In the genomic region with DNA sequence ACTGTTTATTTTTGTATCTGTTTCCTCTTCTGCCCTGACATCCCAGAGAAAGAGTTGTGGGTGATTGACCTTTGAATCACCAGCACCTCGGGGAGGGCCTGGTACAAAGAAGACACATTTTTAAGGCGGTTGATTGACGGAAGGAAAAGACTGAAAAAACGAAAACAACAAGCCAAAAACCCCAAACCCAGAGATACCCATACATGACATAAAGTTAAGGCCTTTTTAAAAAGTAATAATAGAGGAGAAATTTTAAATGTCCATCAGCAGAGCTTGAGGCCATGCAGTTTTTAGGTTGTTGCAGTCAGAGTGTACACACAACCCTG, we compare ENCODE assay signal across 8 cellular contexts.
DNase-seq lines count a peak whose midpoint lies in the region; ATAC-seq and TF ChIP-seq lines count a peak whose summit lies in the region.

No MANE protein-coding gene starts in this region.

- peaks cover 6% of the 10 kb centered on the region for H3K4me1 Mint-ChIP-seq in activated CD4-positive, alpha-beta T cell treated with anti-CD3 and anti-CD28 coated beads for 36 hours
- peaks cover 5% of the 10 kb centered on the region for H3K4me1 Mint-ChIP-seq in activated naive CD8-positive, alpha-beta T cell treated with anti-CD3 and anti-CD28 coated beads, Interleukin-2, amount 10 ng/mL, durations not matched to agents 7 days and 5 days

- ATAC-seq in activated CD4-positive, alpha-beta T cell treated with anti-CD3 and anti-CD28 coated beads for 36 hours, result no peak
- ATAC-seq in activated naive CD8-positive, alpha-beta T cell treated with anti-CD3 and anti-CD28 coated beads, Interleukin-2, amount 10 ng/mL, durations not matched to agents 7 days and 5 days (ENCODE audit: low read depth), result no peak
- ATAC-seq in HG02759 (IDR thresholded peaks at IDR 0.05; ENCODE audit: unreplicated experiment), result no peak

- H3K4me1 ChIP-seq in suprapubic skin, result peaks cover 5% of the 10 kb centered on the region

- no peak for DNase-seq in activated CD4-positive, alpha-beta T cell treated with anti-CD3 and anti-CD28 coated beads for 36 hours
- DNase-seq in activated CD4-positive, alpha-beta T cell treated with anti-CD3 and anti-CD28 coated beads, Interleukin-2, amount 50 U/mL, for 1 hour, result no peak
- DNase-seq in activated naive CD8-positive, alpha-beta T cell treated with anti-CD3 and anti-CD28 coated beads, Interleukin-2, amount 10 ng/mL, durations not matched to agents 7 days and 5 days, result no peak
- DNase-seq in kidney epithelial cell (ENCODE audit: low read depth) (no peak), suprapubic skin (ENCODE audit: low spot score in 2 of 2) (no peak), AG08395 (ENCODE audit: low spot score) (no peak)
- DNase-seq in stimulated activated CD4-positive, alpha-beta T cell treated with anti-CD3 and anti-CD28 coated beads, Interleukin-4, amount 100 ng/mL, for 24 hours, result no peak

- no peaks in the 10 kb centered on the region for H3K36me3 ChIP-seq in kidney epithelial cell (ENCODE audit: control insufficient read depth, insufficient read depth, low read length)
- H3K36me3 ChIP-seq in suprapubic skin, result no peaks in the 10 kb centered on the region

- 41% methylated on average over 4 of the region's 4 CpGs for WGBS in suprapubic skin

- peaks cover 8% of the 10 kb centered on the region for H3K9me3 Mint-ChIP-seq in activated CD4-positive, alpha-beta T cell treated with anti-CD3 and anti-CD28 coated beads for 36 hours (ENCODE audit: low read depth)
- H3K9me3 Mint-ChIP-seq in activated naive CD8-positive, alpha-beta T cell treated with anti-CD3 and anti-CD28 coated beads, Interleukin-2, amount 10 ng/mL, durations not matched to agents 7 days and 5 days, result peaks cover 6% of the 10 kb centered on the region

- CTCF ChIA-PET in activated CD4-positive, alpha-beta T cell treated with anti-CD3 and anti-CD28 coated beads for 36 hours (lab: Charles Lee), result interaction anchor here (0.8 to 1.0 kb wide), 3 partner anchors 11 to 360 kb away, joined by 3 to 4 read pairs (median 3); partner anchors contain the start of genes APEX2 and WNK3

- intact Hi-C loops in activated CD4-positive, alpha-beta T cell treated with anti-CD3 and anti-CD28 coated beads for 36 hours (cut with DNase I, micrococcal nuclease), result loop anchor here in 1 of 2 experiments (5.0 kb wide), 1 partner anchor 147 kb away; no protein-coding TSS in a partner anchor

- no peak for TF ChIP-seq CTCF in kidney epithelial cell (IDR thresholded peaks at IDR 0.05; ENCODE audit: insufficient read depth, low read length, poor library complexity, severe bottlenecking)
- TF ChIP-seq CTCF in suprapubic skin (IDR thresholded peaks at IDR 0.05), result no peak

- H3K27ac Mint-ChIP-seq in activated CD4-positive, alpha-beta T cell treated with anti-CD3 and anti-CD28 coated beads for 36 hours, result peak overlapping the region; percentile 92
- peak overlapping the region; percentile 94 for H3K27ac Mint-ChIP-seq in activated naive CD8-positive, alpha-beta T cell treated with anti-CD3 and anti-CD28 coated beads, Interleukin-2, amount 10 ng/mL, durations not matched to agents 7 days and 5 days

- H3K27ac ChIP-seq in suprapubic skin, result peak overlapping the region; percentile 88

- TF ChIP-seq EP300 in suprapubic skin (IDR thresholded peaks at IDR 0.05), result no peak

- peaks cover 4% of the 10 kb centered on the region for H3K36me3 Mint-ChIP-seq in activated CD4-positive, alpha-beta T cell treated with anti-CD3 and anti-CD28 coated beads for 36 hours (ENCODE audit: low read depth)
- peaks cover 4% of the 10 kb centered on the region for H3K36me3 Mint-ChIP-seq in activated naive CD8-positive, alpha-beta T cell treated with anti-CD3 and anti-CD28 coated beads, Interleukin-2, amount 10 ng/mL, durations not matched to agents 7 days and 5 days

- peak overlapping the region; percentile 16 for H3K4me3 ChIP-seq in kidney epithelial cell (ENCODE audit: low read depth, low read length)
- H3K4me3 ChIP-seq in suprapubic skin, result peak overlapping the region; percentile 45

- peak overlapping the region; percentile 84 for H3K4me3 Mint-ChIP-seq in activated CD4-positive, alpha-beta T cell treated with anti-CD3 and anti-CD28 coated beads for 36 hours
- H3K4me3 Mint-ChIP-seq in activated naive CD8-positive, alpha-beta T cell treated with anti-CD3 and anti-CD28 coated beads, Interleukin-2, amount 10 ng/mL, durations not matched to agents 7 days and 5 days, result peak overlapping the region; percentile 88

- no peaks in the 10 kb centered on the region for H3K9me3 ChIP-seq in suprapubic skin

- H3K27me3 Mint-ChIP-seq in activated CD4-positive, alpha-beta T cell treated with anti-CD3 and anti-CD28 coated beads for 36 hours, result no peaks in the 10 kb centered on the region
- no peaks in the 10 kb centered on the region for H3K27me3 Mint-ChIP-seq in activated naive CD8-positive, alpha-beta T cell treated with anti-CD3 and anti-CD28 coated beads, Interleukin-2, amount 10 ng/mL, durations not matched to agents 7 days and 5 days

- no peaks in the 10 kb centered on the region for H3K27me3 ChIP-seq in kidney epithelial cell (ENCODE audit: control insufficient read depth, insufficient read depth, low read length)
- no peaks in the 10 kb centered on the region for H3K27me3 ChIP-seq in suprapubic skin

- POLR2A ChIA-PET in activated CD4-positive, alpha-beta T cell treated with anti-CD3 and anti-CD28 coated beads for 36 hours (lab: Charles Lee), result interaction anchor here (0.6 to 1.4 kb wide), 3 partner anchors 168 to 597 kb away, joined by 3 to 12 read pairs (median 7); partner anchors contain the start of gene PHF8
- POLR2A ChIA-PET in activated naive CD8-positive, alpha-beta T cell treated with anti-CD3 and anti-CD28 coated beads, Interleukin-2, amount 10 ng/mL, durations not matched to agents 7 days and 5 days (lab: Charles Lee), result interaction anchor here (0.9 to 2.6 kb wide), 5 partner anchors 110 to 597 kb away, joined by 5 to 12 read pairs (median 9); partner anchors contain the start of genes APEX2, GNL3L, PHF8 and TSR2

- TF ChIP-seq POLR2A in suprapubic skin (IDR thresholded peaks at IDR 0.05), result no peak
